In the genomic region with DNA sequence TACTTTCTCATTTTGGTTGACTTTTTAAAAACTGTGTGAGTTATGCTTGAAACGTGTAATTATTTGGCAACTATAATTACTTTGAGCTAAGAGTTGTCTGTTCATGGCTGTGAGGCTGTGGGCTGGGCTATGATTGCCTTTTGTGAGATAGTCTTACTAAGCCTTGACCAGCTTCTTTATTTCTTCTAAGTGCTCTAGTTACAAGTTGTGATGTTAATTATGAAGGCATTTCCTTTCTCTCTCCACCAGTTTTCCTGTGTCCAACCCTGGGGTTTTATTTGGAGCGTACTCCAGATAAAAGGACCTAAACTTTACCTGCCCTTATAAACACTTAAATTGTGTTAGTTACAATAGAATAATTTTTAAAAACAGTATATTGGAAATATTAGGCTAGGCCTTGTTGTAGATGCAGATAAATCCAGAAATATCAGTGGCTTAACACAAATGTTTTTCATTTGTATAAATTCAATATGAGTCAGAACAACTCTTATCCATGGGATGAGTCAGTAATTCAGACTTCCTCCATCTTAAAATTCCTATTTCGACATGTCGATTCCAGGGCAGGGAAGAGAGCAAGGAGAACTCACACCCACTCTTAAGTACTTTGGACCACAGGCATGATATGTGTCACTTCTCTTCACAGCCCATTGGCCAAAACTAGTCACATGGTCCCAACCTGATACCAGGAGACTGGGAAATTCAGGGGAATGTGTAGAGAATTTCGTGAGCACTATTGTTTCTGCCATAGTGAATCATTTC, we compare ENCODE assay signal across 12 cellular contexts. TPM values are rescaled to one million over a fixed set of nuclear protein-coding genes. Genes with fewer than 3 reads are reported as not detected.
A peak's percentile ranks its signal among the peaks of the same experiment; 100 is the strongest.
DNase-seq lines count a peak whose midpoint lies in the region; ATAC-seq and TF ChIP-seq lines count a peak whose summit lies in the region.
"Had no signal": no experiment of that assay in that cellular context is flagged by ENCODE, and none has a peak within 500 bp of the region (broad histone marks: within the 10 kb centered on the region; RNA-seq: fewer than 3 reads in every experiment).

No MANE protein-coding gene starts in this region.

- DNase-seq in AG04449 (ENCODE audit: low read depth, low spot score) (peak; percentile 92), HPDE6-E6E7 (ENCODE audit: extremely low spot score) (peak; percentile 88), amniotic epithelial cell (ENCODE audit: low read depth) (peak; percentile 98), glomerular visceral epithelial cell (ENCODE audit: extremely low spot score) (peak; percentile 59), mesenteric fat pad (ENCODE audit: low spot score) (no peak)
- DNase-seq: activated T-cell treated with anti-CD3 and anti-CD28 coated beads, Interleukin-2, amount 50 U/mL, for 72 hours; NCI-H1930 had no signal

- no peak overlapping the region for H3K4me3 ChIP-seq in AG04449 (ENCODE audit: low read depth, low read length)
- H3K4me3 ChIP-seq: hepatocyte, skin epidermis had no signal

- POLR2A ChIA-PET in AG04449 (lab: Yijun Ruan, JAX), result no interaction called here

- no peak for TF ChIP-seq CTCF in AG04449 (IDR thresholded peaks at IDR 0.05; ENCODE audit: insufficient read depth, low read length, missing control alignments)

- ATAC-seq in HG02852 (IDR thresholded peaks at IDR 0.05; ENCODE audit: unreplicated experiment) (no peak), HG02973 (IDR thresholded peaks at IDR 0.05; ENCODE audit: unreplicated experiment) (no peak), GM18867 (IDR thresholded peaks at IDR 0.05; ENCODE audit: unreplicated experiment) (no peak)
- ATAC-seq: activated T-cell treated with anti-CD3 and anti-CD28 coated beads, Interleukin-2, amount 50 U/mL, for 72 hours had no signal

- CTCF ChIA-PET in AG04449 (lab: Yijun Ruan, JAX), result no interaction called here

RNA-seq across cellular contexts. Expression of a gene that starts 17.0 kb away (rescaled TPM):
- 25.2 TPM for total RNA-seq in mesenteric fat pad

RNA-seq across cellular contexts. Expression of a gene that starts 34.9 kb away (rescaled TPM):
- total RNA-seq in mesenteric fat pad, result 56.3 TPM

RNA-seq across cellular contexts. Expression of a gene that starts 44.5 kb away (rescaled TPM):
- 40.2 TPM for total RNA-seq in mesenteric fat pad
